ENCODE assay signal across 21 cellular contexts in the genomic region with DNA sequence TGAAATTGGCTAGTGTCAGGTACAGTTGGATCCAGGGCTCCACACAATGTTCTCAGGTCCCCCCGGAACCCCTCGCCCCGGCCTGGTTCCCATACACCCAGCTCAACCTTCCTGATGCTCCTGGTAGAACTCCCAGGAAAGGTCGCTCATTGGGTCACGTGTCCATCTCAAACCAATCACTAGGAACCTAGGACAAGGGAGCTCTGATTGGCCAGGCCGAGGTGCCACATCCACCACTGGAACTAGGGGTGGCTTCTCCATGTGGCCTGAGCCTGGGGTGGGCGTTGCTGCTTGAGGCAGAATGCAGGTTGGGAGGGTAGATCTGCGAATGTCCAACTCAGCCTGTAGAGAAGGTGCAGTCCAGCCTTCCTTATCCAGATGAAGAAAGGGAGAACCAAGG. TPM values are rescaled to one million over a fixed set of nuclear protein-coding genes. Genes with fewer than 3 reads are reported as not detected.
"Had no signal": no experiment of that assay in that cellular context is flagged by ENCODE, and none has a peak within 500 bp of the region (broad histone marks: within the 10 kb centered on the region; RNA-seq: fewer than 3 reads in every experiment).

No MANE protein-coding gene starts in this region.

- H3K4me1 Mint-ChIP-seq: activated CD4-positive, alpha-beta T cell treated with anti-CD3 and anti-CD28 coated beads, Interleukin-2, amount 10 ng/mL, durations not matched to agents 24 days and 14 days; activated T-helper 17 cell treated with anti-CD3 and anti-CD28 coated beads, Interleukin-2, amount 50 U/mL, for 72 hours had no signal

- H3K27me3 Mint-ChIP-seq: activated CD4-positive, alpha-beta T cell treated with anti-CD3 and anti-CD28 coated beads, Interleukin-2, amount 10 ng/mL, durations not matched to agents 24 days and 14 days; activated CD8-positive, alpha-beta T cell treated with anti-CD3 and anti-CD28 coated beads for 36 hours; activated T-helper 17 cell treated with anti-CD3 and anti-CD28 coated beads, Interleukin-2, amount 50 U/mL, for 72 hours; type B pancreatic cell had no signal

- H3K27ac ChIP-seq: body of pancreas, dorsolateral prefrontal cortex, lower lobe of right lung, sigmoid colon, testis had no signal

- DNase-seq: activated CD4-positive, alpha-beta T cell treated with anti-CD3 and anti-CD28 coated beads, Interleukin-2, amount 10 ng/mL, durations not matched to agents 24 days and 14 days; activated CD8-positive, alpha-beta T cell treated with anti-CD3 and anti-CD28 coated beads for 36 hours; activated naive CD4-positive, alpha-beta T cell; activated T-cell treated with anti-CD3 and anti-CD28 coated beads, Interleukin-2, amount 50 U/mL, for 1 hour; body of pancreas; dorsolateral prefrontal cortex; foreskin melanocyte; hypothalamus; lower lobe of right lung; natural killer cell; sigmoid colon; stimulated activated CD4-positive, alpha-beta T cell treated with anti-CD3 and anti-CD28 coated beads, Interleukin-4, amount 100 ng/mL, for 4 hours; T-helper 9 cell; testis had no signal

- H3K9me3 Mint-ChIP-seq: activated CD4-positive, alpha-beta T cell treated with anti-CD3 and anti-CD28 coated beads, Interleukin-2, amount 10 ng/mL, durations not matched to agents 24 days and 14 days; activated CD8-positive, alpha-beta T cell treated with anti-CD3 and anti-CD28 coated beads for 36 hours; activated T-helper 17 cell treated with anti-CD3 and anti-CD28 coated beads, Interleukin-2, amount 50 U/mL, for 72 hours; natural killer cell; stimulated activated memory B cell treated with anti-CD40 and anti-IgM and Interleukin-4, amounts not matched to agents 10 μg/mL and 1 μg/mL and 100 μg/mL, for 72 hours; type B pancreatic cell had no signal

- ATAC-seq: activated CD8-positive, alpha-beta T cell treated with anti-CD3 and anti-CD28 coated beads for 36 hours; activated T-helper 17 cell treated with anti-CD3 and anti-CD28 coated beads, Interleukin-2, amount 50 U/mL, for 72 hours; body of pancreas; lower lobe of right lung; natural killer cell; stimulated activated memory B cell treated with anti-CD40 and anti-IgM and Interleukin-4, amounts not matched to agents 10 μg/mL and 1 μg/mL and 100 μg/mL, for 72 hours had no signal

- H3K4me3 ChIP-seq: body of pancreas, dorsolateral prefrontal cortex, lower lobe of right lung, sigmoid colon, testis had no signal

- H3K27me3 ChIP-seq: body of pancreas, dorsolateral prefrontal cortex, sigmoid colon, testis had no signal

- H3K27ac Mint-ChIP-seq: activated CD4-positive, alpha-beta T cell treated with anti-CD3 and anti-CD28 coated beads, Interleukin-2, amount 10 ng/mL, durations not matched to agents 24 days and 14 days; activated CD8-positive, alpha-beta T cell treated with anti-CD3 and anti-CD28 coated beads for 36 hours; activated T-helper 17 cell treated with anti-CD3 and anti-CD28 coated beads, Interleukin-2, amount 50 U/mL, for 72 hours; natural killer cell; stimulated activated memory B cell treated with anti-CD40 and anti-IgM and Interleukin-4, amounts not matched to agents 10 μg/mL and 1 μg/mL and 100 μg/mL, for 72 hours; type B pancreatic cell had no signal

- H3K9me3 ChIP-seq: body of pancreas, sigmoid colon, testis had no signal

- H3K4me1 ChIP-seq: body of pancreas, lower lobe of right lung, sigmoid colon, testis had no signal

- H3K4me3 Mint-ChIP-seq: activated CD4-positive, alpha-beta T cell treated with anti-CD3 and anti-CD28 coated beads, Interleukin-2, amount 10 ng/mL, durations not matched to agents 24 days and 14 days; activated CD8-positive, alpha-beta T cell treated with anti-CD3 and anti-CD28 coated beads for 36 hours; activated T-helper 17 cell treated with anti-CD3 and anti-CD28 coated beads, Interleukin-2, amount 50 U/mL, for 72 hours; natural killer cell; stimulated activated memory B cell treated with anti-CD40 and anti-IgM and Interleukin-4, amounts not matched to agents 10 μg/mL and 1 μg/mL and 100 μg/mL, for 72 hours; type B pancreatic cell had no signal

RNA-seq across cellular contexts. Expression of a gene that starts 6.9 kb away (rescaled TPM):
- total RNA-seq: body of pancreas, epithelial cell of proximal tubule, sigmoid colon had no signal

RNA-seq across cellular contexts. Expression of a gene that starts 34.8 kb away (rescaled TPM):
- total RNA-seq: activated CD4-positive, alpha-beta T cell treated with anti-CD3 and anti-CD28 coated beads, Interleukin-2, amount 10 ng/mL, durations not matched to agents 24 days and 14 days; activated CD8-positive, alpha-beta T cell treated with anti-CD3 and anti-CD28 coated beads for 36 hours; activated T-helper 17 cell treated with anti-CD3 and anti-CD28 coated beads, Interleukin-2, amount 50 U/mL, for 72 hours; body of pancreas; cardiac septum; epithelial cell of proximal tubule; lower lobe of right lung; natural killer cell had no signal
- polyA plus RNA-seq: fibroblast of lung, keratinocyte had no signal
